In genomic region chr14:20412422-20412821, GRCh38 we compare ENCODE assay signal across 8 cellular contexts. TPM values are rescaled to one million over a fixed set of nuclear protein-coding genes. Genes with fewer than 3 reads are reported as not detected.
DNase-seq lines count a peak whose midpoint lies in the region; ATAC-seq and TF ChIP-seq lines count a peak whose summit lies in the region.

No MANE protein-coding gene starts in this region.

- POLR2A ChIA-PET in CD8-positive, alpha-beta T cell (lab: Charles Lee), result interaction anchor here (2.0 to 2.2 kb wide), 2 partner anchors 57 to 69 kb away, joined by 10 read pairs; partner anchors contain the start of genes PARP2 and PNP

- WGBS in HUES64, result 13% methylated on average over 8 of the region's 8 CpGs

- CTCF ChIA-PET in CD8-positive, alpha-beta T cell (lab: Charles Lee), result interaction anchor here (0.7 to 3.7 kb wide), 5 partner anchors 11 to 200 kb away, joined by 3 to 23 read pairs (median 9); no protein-coding TSS in a partner anchor

- H3K27me3 Mint-ChIP-seq in CD8-positive, alpha-beta T cell (ENCODE audit: low read depth), result no peaks in the 10 kb centered on the region
- H3K27me3 Mint-ChIP-seq in mesothelial cell of epicardium (ENCODE audit: low read depth), result no peaks in the 10 kb centered on the region

- no peak for TF ChIP-seq CTCF in CD8-positive, alpha-beta T cell (IDR thresholded peaks at IDR 0.05)
- no peak for TF ChIP-seq CTCF in GM20000 (IDR thresholded peaks at IDR 0.05; ENCODE audit: extremely low read depth, missing control alignments)
- TF ChIP-seq CTCF in mesothelial cell of epicardium (IDR thresholded peaks at IDR 0.05; ENCODE audit: unreplicated experiment), result no peak

- H3K9ac ChIP-seq in HUES64 (ENCODE audit: low read depth, low read length), result peak overlapping the region; percentile 84; the same call in 1 of the 2 replicates

- H3K4me3 Mint-ChIP-seq in CD8-positive, alpha-beta T cell, result peak overlapping the region; percentile 91
- peak overlapping the region; percentile 83 for H3K4me3 Mint-ChIP-seq in mesothelial cell of epicardium

- peak overlapping the region; percentile 80 for H3K27ac ChIP-seq in CD8-positive, alpha-beta T cell (ENCODE audit: low read depth, low read length)
- H3K27ac ChIP-seq in HUES64 (ENCODE audit: low read depth, low read length) (no peak overlapping the region; the same call in 1 of the 2 replicates), caudate nucleus (ENCODE audit: low read depth, low read length) (peak overlapping the region; percentile 89)

- peak overlapping the region; percentile 93 for H3K27ac Mint-ChIP-seq in CD8-positive, alpha-beta T cell
- peak overlapping the region; percentile 89 for H3K27ac Mint-ChIP-seq in mesothelial cell of epicardium

- H3K36me3 Mint-ChIP-seq in CD8-positive, alpha-beta T cell, result peaks cover 27% of the 10 kb centered on the region
- no peaks in the 10 kb centered on the region for H3K36me3 Mint-ChIP-seq in mesothelial cell of epicardium

- no peaks in the 10 kb centered on the region for H3K9me3 ChIP-seq in CD8-positive, alpha-beta T cell (ENCODE audit: low read length)
- H3K9me3 ChIP-seq in HUES64 (ENCODE audit: insufficient read depth, low read depth, low read length), result no peaks in the 10 kb centered on the region

- H3K9me3 Mint-ChIP-seq in CD8-positive, alpha-beta T cell, result no peaks in the 10 kb centered on the region
- no peaks in the 10 kb centered on the region for H3K9me3 Mint-ChIP-seq in mesothelial cell of epicardium

- DNase-seq in CD8-positive, alpha-beta T cell, result peak in 1 of 7 experiments; percentile 31
- DNase-seq in GM20000 (ENCODE audit: low spot score), result peak; percentile 53
- no peak for DNase-seq in caudate nucleus (lab: John Stamatoyannopoulos, UW)
- no peak for DNase-seq in mesothelial cell of epicardium (ENCODE audit: low spot score in 2 of 2, unreplicated experiment in 2 of 2)
- DNase-seq in NCI-H2196 treated with DMSO at 0.1 percent for 48 hours (lab: John Stamatoyannopoulos, UW; ENCODE audit: unreplicated experiment), result no peak
- DNase-seq in HuH-7.5 (ENCODE audit: low spot score), result no peak
- DNase-seq in SIG-M5 treated with dmso at 0.1 percent for 504 hours (lab: John Stamatoyannopoulos, UW; ENCODE audit: unreplicated experiment), result no peak

- H3K4me1 Mint-ChIP-seq in CD8-positive, alpha-beta T cell (ENCODE audit: low read depth), result peaks cover 52% of the 10 kb centered on the region
- peaks cover 14% of the 10 kb centered on the region for H3K4me1 Mint-ChIP-seq in mesothelial cell of epicardium

- H3K36me3 ChIP-seq in CD8-positive, alpha-beta T cell (ENCODE audit: insufficient read depth, low read length), result peaks cover 9% of the 10 kb centered on the region
- peaks cover 11% of the 10 kb centered on the region for H3K36me3 ChIP-seq in HUES64 (ENCODE audit: insufficient read depth, low read length)

- intact Hi-C loops in CD8-positive, alpha-beta T cell (cut with DNase I, micrococcal nuclease), result loop anchor here (2.0 to 5.0 kb wide), 6 partner anchors 28 to 200 kb away; partner anchors contain the start of genes PARP2 (in 1 of the 2) and PNP (in 1 of the 2)

- H3K27me3 ChIP-seq in CD8-positive, alpha-beta T cell (ENCODE audit: insufficient read depth, low read length), result no peaks in the 10 kb centered on the region
- no peaks in the 10 kb centered on the region for H3K27me3 ChIP-seq in HUES64 (ENCODE audit: insufficient read depth, low read length)

- peak; percentile 64 for ATAC-seq in CD8-positive, alpha-beta T cell

- peaks cover 31% of the 10 kb centered on the region for H3K4me1 ChIP-seq in CD8-positive, alpha-beta T cell (ENCODE audit: insufficient read depth, low read length)
- peaks cover 13% of the 10 kb centered on the region for H3K4me1 ChIP-seq in HUES64 (ENCODE audit: insufficient read depth, low read length)

- H3K4me3 ChIP-seq in CD8-positive, alpha-beta T cell (ENCODE audit: low read depth, low read length), result peak overlapping the region; percentile 97
- H3K4me3 ChIP-seq in HUES64 (ENCODE audit: low read length), result peak overlapping the region; percentile 82

RNA-seq across cellular contexts. Expression of gene TEP1, which starts 0.9 kb away (rescaled TPM):
- 10 to 100 TPM; 16.9 to 20.2 TPM for total RNA-seq in CD8-positive, alpha-beta T cell
- 4.0 TPM for polyA plus RNA-seq in HUES64 (2013, experiment 1 of 2)
- polyA plus RNA-seq in HUES64 (2013, experiment 2 of 2), result 5.9 TPM
- total RNA-seq in mesothelial cell of epicardium, result 12.8 to 18.3 TPM (median 16.8 TPM) in 3 replicates

RNA-seq across cellular contexts. Expression of gene KLHL33, which starts 23.5 kb away (rescaled TPM):
- under 1 TPM; 0.11 to 0.19 TPM for total RNA-seq in CD8-positive, alpha-beta T cell
- polyA plus RNA-seq in HUES64 (2013, experiment 1 of 2), result not detected
- not detected for polyA plus RNA-seq in HUES64 (2013, experiment 2 of 2)
- total RNA-seq in mesothelial cell of epicardium, result 0.11 to 0.16 TPM (median 0.13 TPM) in 3 replicates

RNA-seq across cellular contexts. Expression of gene OSGEP, which starts 42.2 kb away (rescaled TPM):
- 10 to 100 TPM; 40.7 to 47.4 TPM for total RNA-seq in CD8-positive, alpha-beta T cell
- polyA plus RNA-seq in HUES64 (2013, experiment 1 of 2), result 32.5 TPM
- polyA plus RNA-seq in HUES64 (2013, experiment 2 of 2), result 26.3 TPM
- 67.0 to 72.9 TPM (median 69.7 TPM) in 3 replicates for total RNA-seq in mesothelial cell of epicardium

RNA-seq across cellular contexts. Expression of gene APEX1, which starts 42.6 kb away (rescaled TPM):
- 100 to 1,000 TPM; 120 to 123 TPM for total RNA-seq in CD8-positive, alpha-beta T cell
- polyA plus RNA-seq in HUES64 (2013, experiment 1 of 2), result 343 TPM
- polyA plus RNA-seq in HUES64 (2013, experiment 2 of 2), result 344 TPM
- total RNA-seq in mesothelial cell of epicardium, result 283 to 304 TPM (median 299 TPM) in 3 replicates

RNA-seq across cellular contexts. Expression of gene PIP4P1, which starts 48.8 kb away (rescaled TPM):
- 100 to 1,000 TPM in 1 of 2 experiments, 10 to 100 TPM in 1; 87.7 to 105 TPM for total RNA-seq in CD8-positive, alpha-beta T cell
- 28.4 TPM for polyA plus RNA-seq in HUES64 (2013, experiment 1 of 2)
- polyA plus RNA-seq in HUES64 (2013, experiment 2 of 2), result 30.2 TPM
- 32.3 to 37.5 TPM (median 33.7 TPM) in 3 replicates for total RNA-seq in mesothelial cell of epicardium
